In genomic region chr1:90579212-90579802, GRCh38 we compare ENCODE assay signal across 9 cellular contexts.
DNase-seq lines count a peak whose midpoint lies in the region; ATAC-seq, FAIRE-seq and TF ChIP-seq lines count a peak whose summit lies in the region.
"Had no signal": no experiment of that assay in that cellular context is flagged by ENCODE, and none has a peak within 500 bp of the region (broad histone marks: within the 10 kb centered on the region; RNA-seq: fewer than 3 reads in every experiment).

No MANE protein-coding gene starts in this region.

- TF ChIP-seq POLR2A in GM12892 (IDR thresholded peaks at IDR 0.05; ENCODE audit: low read depth, low read length) (no peak), GM12878 (IDR thresholded peaks at IDR 0.05; ENCODE audit: low read depth, low read length) (no peak), uterus (IDR thresholded peaks at IDR 0.05) (no peak)

- H4K20me1 ChIP-seq in GM12878 (ENCODE audit: control insufficient read depth, insufficient read depth): no peaks in the 10 kb centered on the region

- WGBS in GM12878 (ENCODE audit: insufficient coverage, insufficient replicate concordance, low lambda C conversion rate, missing lambda C conversion rate): 57% methylated on average over 3 of the region's 3 CpGs

- H3K27me3 Mint-ChIP-seq in activated CD4-positive, alpha-beta T cell treated with anti-CD3 and anti-CD28 coated beads, Interleukin-2, amount 10 ng/mL, durations not matched to agents 7 days and 5 days: peaks cover 5% of the 10 kb centered on the region

- no peaks in the 10 kb centered on the region for H3K36me3 ChIP-seq in GM12878 (ENCODE audit: control insufficient read depth in 2 of 2, insufficient read depth in 2 of 2, low read length in 1 of 2)
- H3K36me3 ChIP-seq in uterus: no peaks in the 10 kb centered on the region

- intact Hi-C loops in GM12878 (cut with micrococcal nuclease; ENCODE audit: unreplicated experiment) (loop anchor here (5.0 to 10.0 kb wide), 3 partner anchors 72 to 455 kb away; no protein-coding TSS in a partner anchor), uterus (cut with DNase I; ENCODE audit: low total_unique reads) (no loop called here)

- TF ChIP-seq RAD21 in GM12878 (IDR thresholded peaks at IDR 0.05; ENCODE audit: insufficient read depth, low read depth, low read length): peak; percentile 57

- no peaks in the 10 kb centered on the region for H3K4me1 Mint-ChIP-seq in activated CD4-positive, alpha-beta T cell treated with anti-CD3 and anti-CD28 coated beads, Interleukin-2, amount 10 ng/mL, durations not matched to agents 7 days and 5 days

- H3K4me1 ChIP-seq in GM12878 (ENCODE audit: control insufficient read depth, insufficient read depth, low read length) (no peaks in the 10 kb centered on the region), uterus (no peaks in the 10 kb centered on the region)

- peak; percentile 57 for DNase-seq in AG08395 (ENCODE audit: low spot score)
- DNase-seq in GM12892 (ENCODE audit: insufficient read length): peak; percentile 7
- DNase-seq in NCI-H2227 treated with DMSO at 0.1 percent for 48 hours (lab: John Stamatoyannopoulos, UW): peak; percentile 32
- no peak for DNase-seq in GM12878 (ENCODE audit: low read depth, low spot score)
- peak; percentile 55 for DNase-seq in kidney tubule cell (ENCODE audit: low spot score)
- no peak for DNase-seq in uterus
- DNase-seq in activated CD4-positive, alpha-beta T cell treated with anti-CD3 and anti-CD28 coated beads, Interleukin-2, amount 10 ng/mL, durations not matched to agents 7 days and 5 days: no peak

- in situ Hi-C loops in GM12878 (cut with MboI): loop anchor here (10.0 kb wide), 1 partner anchor 385 kb away; no protein-coding TSS in a partner anchor

- RAD21 ChIA-PET in GM12878 (lab: Charles Lee; ENCODE audit: unreplicated experiment): interaction anchor here (0.5 to 2.0 kb wide), 26 partner anchors 10 to 587 kb away, joined by 3 to 13 read pairs (median 3); no protein-coding TSS in a partner anchor

- no peaks in the 10 kb centered on the region for H3K9me3 Mint-ChIP-seq in activated CD4-positive, alpha-beta T cell treated with anti-CD3 and anti-CD28 coated beads, Interleukin-2, amount 10 ng/mL, durations not matched to agents 7 days and 5 days

- no peak overlapping the region for H3K9ac ChIP-seq in GM12878 (ENCODE audit: control insufficient read depth, insufficient read depth, low read length)

- peak; percentile 46 to 66 (median 52); a peak in 5 of 6 replicates for TF ChIP-seq CTCF in GM12878 (IDR thresholded peaks at IDR 0.05 in 2 of 3, conservative IDR thresholded peaks at IDR 0.05 in 1 of 3; ENCODE audit: control insufficient read depth in 2 of 3, extremely low read depth in 1 of 3, insufficient read depth in 1 of 3, low read depth in 3 of 3, low read length in 3 of 3)
- TF ChIP-seq CTCF in uterus (IDR thresholded peaks at IDR 0.05): peak in 3 of 4 experiments; percentile 22 to 35 (median 32)

- H3K4me3 Mint-ChIP-seq in activated CD4-positive, alpha-beta T cell treated with anti-CD3 and anti-CD28 coated beads, Interleukin-2, amount 10 ng/mL, durations not matched to agents 7 days and 5 days: no peak overlapping the region

- no peak overlapping the region for H3K27ac Mint-ChIP-seq in activated CD4-positive, alpha-beta T cell treated with anti-CD3 and anti-CD28 coated beads, Interleukin-2, amount 10 ng/mL, durations not matched to agents 7 days and 5 days

- H3K9me3 ChIP-seq in GM12878 (replicated peaks; ENCODE audit: control insufficient read depth, insufficient read depth, low read length) (no peaks in the 10 kb centered on the region; the same call in 2 of the 3 replicates), uterus (no peaks in the 10 kb centered on the region)

- no peaks in the 10 kb centered on the region for H3K79me2 ChIP-seq in GM12878 (ENCODE audit: control insufficient read depth, insufficient read depth, low read length)

- H3K36me3 Mint-ChIP-seq in activated CD4-positive, alpha-beta T cell treated with anti-CD3 and anti-CD28 coated beads, Interleukin-2, amount 10 ng/mL, durations not matched to agents 7 days and 5 days (ENCODE audit: low read depth): no peaks in the 10 kb centered on the region

- ATAC-seq in HG03159 (IDR thresholded peaks at IDR 0.05; ENCODE audit: unreplicated experiment) (peak; percentile 87), GM12878 (peak; percentile 85)

- CTCF ChIA-PET in GM12878 (lab: Yijun Ruan, JAX): interaction anchor here (0.5 to 9.1 kb wide), 57 partner anchors 9 to 1443 kb away, joined by 3 to 77 read pairs (median 4); no protein-coding TSS in a partner anchor
- CTCF ChIA-PET in activated CD4-positive, alpha-beta T cell treated with anti-CD3 and anti-CD28 coated beads, Interleukin-2, amount 10 ng/mL, durations not matched to agents 7 days and 5 days (lab: Charles Lee): interaction anchor here (0.6 to 0.7 kb wide), 2 partner anchors 24 to 479 kb away, joined by 3 read pairs; no protein-coding TSS in a partner anchor

- H3K27me3 ChIP-seq in GM12878 (replicated peaks in 1 of 2; ENCODE audit: control insufficient read depth in 2 of 2, insufficient read depth in 2 of 2, low read length in 1 of 2) (no peaks in the 10 kb centered on the region), uterus (no peaks in the 10 kb centered on the region)

- no peak for TF ChIP-seq EP300 in GM12878 (IDR thresholded peaks at IDR 0.05; ENCODE audit: borderline replicate concordance in 1 of 2, control insufficient read depth in 1 of 2, low read depth in 2 of 2, low read length in 2 of 2)

- POLR2A ChIA-PET in GM12878 (lab: Charles Lee): no interaction called here
- POLR2A ChIA-PET in activated CD4-positive, alpha-beta T cell treated with anti-CD3 and anti-CD28 coated beads, Interleukin-2, amount 10 ng/mL, durations not matched to agents 7 days and 5 days (lab: Charles Lee): no interaction called here

- no TSS peak for BruUV-seq in GM12878 (replicated peaks; lab: Mats Ljungman, UMichigan)

- no peak overlapping the region for H2AFZ ChIP-seq in GM12878 (ENCODE audit: control insufficient read depth, low read depth, low read length)

- H3K4me2 ChIP-seq in GM12878 (ENCODE audit: control insufficient read depth, insufficient read depth): no peak overlapping the region

- SMC1A ChIA-PET in GM12878 (lab: Charles Lee; ENCODE audit: uncharacterized antibody, unreplicated experiment): interaction anchor here (0.6 to 4.2 kb wide), 29 partner anchors 10 to 699 kb away, joined by 3 to 43 read pairs (median 3); no protein-coding TSS in a partner anchor

- H3K27ac ChIP-seq in GM12878 (ENCODE audit: control insufficient read depth, insufficient read depth): no peak overlapping the region
- no peak overlapping the region for H3K27ac ChIP-seq in uterus

- peak; percentile 38 for FAIRE-seq in GM12892 (lab: Jason Lieb, UNC)
- peak; percentile 69 for FAIRE-seq in GM12878 (lab: Jason Lieb, UNC)
- FAIRE-seq: colon had no signal

- H3K4me3 ChIP-seq in GM12878 (no peak overlapping the region), uterus (no peak overlapping the region)

TF ChIP-seq in GM12878, 131 proteins besides CTCF, POLR2A, EP300 and RAD21 (continues in another document):
- TF ChIP-seq SPI1 (IDR thresholded peaks at IDR 0.05; ENCODE audit: borderline replicate concordance, insufficient read depth, low read depth, low read length): no peak
- TF ChIP-seq IRF5 (IDR thresholded peaks at IDR 0.05; ENCODE audit: borderline replicate concordance): no peak
- TF ChIP-seq ZSCAN29 (IDR thresholded peaks at IDR 0.05): no peak
- TF ChIP-seq, protein P1, sequence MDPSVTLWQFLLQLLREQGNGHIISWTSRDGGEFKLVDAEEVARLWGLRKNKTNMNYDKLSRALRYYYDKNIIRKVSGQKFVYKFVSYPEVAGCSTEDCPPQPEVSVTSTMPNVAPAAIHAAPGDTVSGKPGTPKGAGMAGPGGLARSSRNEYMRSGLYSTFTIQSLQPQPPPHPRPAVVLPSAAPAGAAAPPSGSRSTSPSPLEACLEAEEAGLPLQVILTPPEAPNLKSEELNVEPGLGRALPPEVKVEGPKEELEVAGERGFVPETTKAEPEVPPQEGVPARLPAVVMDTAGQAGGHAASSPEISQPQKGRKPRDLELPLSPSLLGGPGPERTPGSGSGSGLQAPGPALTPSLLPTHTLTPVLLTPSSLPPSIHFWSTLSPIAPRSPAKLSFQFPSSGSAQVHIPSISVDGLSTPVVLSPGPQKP (IDR thresholded peaks at IDR 0.05; ENCODE audit: low read depth, low read length): no peak
- TF ChIP-seq MLLT1 (IDR thresholded peaks at IDR 0.05): no peak
- no peak for TF ChIP-seq SMARCA5 (IDR thresholded peaks at IDR 0.05)

Comparison
In these comparisons a context has a peak if more than half of its experiments do, and no peak if none do; other contexts are left out.
1. DNase-seq: peak in AG08395 (single experiment), GM12892 (single experiment), NCI-H2227 treated with DMSO at 0.1 percent for 48 hours (single experiment) and kidney tubule cell (single experiment); none in GM12878 (single experiment), uterus (0 of 2) and activated CD4-positive, alpha-beta T cell treated with anti-CD3 and anti-CD28 coated beads, Interleukin-2, amount 10 ng/mL, durations not matched to agents 7 days and 5 days (single experiment).